8 cellular contexts compared by ENCODE assay signal in genomic region chr2:42359304-42359749, GRCh38. TPM values are rescaled to one million over a fixed set of nuclear protein-coding genes. Genes with fewer than 3 reads are reported as not detected.
DNase-seq lines count a peak whose midpoint lies in the region; ATAC-seq, FAIRE-seq and TF ChIP-seq lines count a peak whose summit lies in the region.

No MANE protein-coding gene starts in this region.

- H3K4me3 ChIP-seq in retinal pigment epithelial cell (ENCODE audit: low read length): peak overlapping the region; percentile 97

- FAIRE-seq in GM19239 (lab: Jason Lieb, UNC): peak; percentile 40

- ATAC-seq in GM21723 (IDR thresholded peaks at IDR 0.05; ENCODE audit: unreplicated experiment): no peak

- DNase-seq in GM19239 (ENCODE audit: insufficient read length, low spot score) (no peak), epithelial cell of prostate (ENCODE audit: low read depth, low spot score) (no peak), retinal pigment epithelial cell (ENCODE audit: low read depth) (no peak), substantia nigra (lab: John Stamatoyannopoulos, UW) (no peak), hypothalamus (lab: John Stamatoyannopoulos, UW) (no peak), NCI-H345 treated with DMSO at 0.1 percent for 48 hours (lab: John Stamatoyannopoulos, UW; ENCODE audit: unreplicated experiment) (no peak)

- TF ChIP-seq CTCF in retinal pigment epithelial cell (conservative IDR thresholded peaks at IDR 0.05; ENCODE audit: low read depth, low read length): no peak

- H3K27ac ChIP-seq in epithelial cell of prostate (peak overlapping the region; percentile 93), substantia nigra (ENCODE audit: low read depth, low read length, poor library complexity, severe bottlenecking) (no peak overlapping the region)

TF ChIP-seq in PFSK-1, 5 proteins besides CTCF, POLR2A, EP300 and RAD21:
- no peak for TF ChIP-seq FOXP2 (optimal IDR thresholded peaks at IDR 0.05; ENCODE audit: borderline replicate concordance, extremely low read depth, extremely low read length, insufficient read depth)
- no peak for TF ChIP-seq REST (IDR thresholded peaks at IDR 0.05; ENCODE audit: insufficient read depth in 1 of 2, low read depth in 2 of 2, low read length in 2 of 2)
- no peak for TF ChIP-seq TAF1 (IDR thresholded peaks at IDR 0.05; ENCODE audit: borderline replicate concordance, insufficient read depth, low read length)
- no peak for TF ChIP-seq SIN3A (IDR thresholded peaks at IDR 0.05; ENCODE audit: borderline replicate concordance, insufficient read depth, low read length)
- TF ChIP-seq POLR2AphosphoS5 (IDR thresholded peaks at IDR 0.05; ENCODE audit: low read depth, low read length): peak; percentile 34; the same call in 1 of the 2 replicates

RNA-seq across cellular contexts. Expression of gene COX7A2L, which starts 1.7 kb away (rescaled TPM):
- 178 TPM for polyA plus RNA-seq in PFSK-1 (2012; ENCODE audit: insufficient read length, low read depth)
